22 cellular contexts compared by ENCODE assay signal in genomic region chr5:76450059-76450458, GRCh38. TPM values are rescaled to one million over a fixed set of nuclear protein-coding genes. Genes with fewer than 3 reads are reported as not detected.
A peak's percentile ranks its signal among the peaks of the same experiment; 100 is the strongest.
DNase-seq lines count a peak whose midpoint lies in the region; ATAC-seq and FAIRE-seq lines count a peak whose summit lies in the region.
"Had no signal": no experiment of that assay in that cellular context is flagged by ENCODE, and none has a peak within 500 bp of the region (broad histone marks: within the 10 kb centered on the region; RNA-seq: fewer than 3 reads in every experiment).

No MANE protein-coding gene starts in this region.

- H3K4me3 Mint-ChIP-seq in activated naive CD4-positive, alpha-beta T cell treated with anti-CD3 and anti-CD28 coated beads, Interleukin-2, amount 10 ng/mL, durations not matched to agents 7 days and 5 days = no peak overlapping the region
- H3K4me3 Mint-ChIP-seq in T-helper 17 cell (peak overlapping the region; percentile 39), immature natural killer cell (peak overlapping the region; percentile 78 to 87 (median 82))
- no peak overlapping the region for H3K4me3 Mint-ChIP-seq in activated CD8-positive, alpha-beta memory T cell treated with anti-CD3 and anti-CD28 coated beads, Interleukin-2, amount 10 ng/mL, durations not matched to agents 7 days and 5 days
- H3K4me3 Mint-ChIP-seq: activated naive CD8-positive, alpha-beta T cell treated with anti-CD3 and anti-CD28 coated beads, Interleukin-2, amount 10 ng/mL, durations not matched to agents 7 days and 5 days had no signal

- H3K27me3 Mint-ChIP-seq in activated naive CD4-positive, alpha-beta T cell treated with anti-CD3 and anti-CD28 coated beads, Interleukin-2, amount 10 ng/mL, durations not matched to agents 7 days and 5 days = no peaks in the 10 kb centered on the region
- H3K27me3 Mint-ChIP-seq in T-helper 17 cell (no peaks in the 10 kb centered on the region), immature natural killer cell (ENCODE audit: low read depth in 3 of 3) (peaks cover 0 to 1% (median 0%) of the 10 kb centered on the region in 3 donors)
- H3K27me3 Mint-ChIP-seq in activated CD8-positive, alpha-beta memory T cell treated with anti-CD3 and anti-CD28 coated beads, Interleukin-2, amount 10 ng/mL, durations not matched to agents 7 days and 5 days = no peaks in the 10 kb centered on the region
- H3K27me3 Mint-ChIP-seq: activated naive CD8-positive, alpha-beta T cell treated with anti-CD3 and anti-CD28 coated beads, Interleukin-2, amount 10 ng/mL, durations not matched to agents 7 days and 5 days had no signal

- H3K4me1 Mint-ChIP-seq in activated naive CD4-positive, alpha-beta T cell treated with anti-CD3 and anti-CD28 coated beads, Interleukin-2, amount 10 ng/mL, durations not matched to agents 7 days and 5 days = peaks cover 26% of the 10 kb centered on the region
- H3K4me1 Mint-ChIP-seq in T-helper 17 cell = peaks cover 44% of the 10 kb centered on the region
- peaks cover 89 to 94% of the 10 kb centered on the region in 2 donors for H3K4me1 Mint-ChIP-seq in immature natural killer cell
- H3K4me1 Mint-ChIP-seq in activated CD8-positive, alpha-beta memory T cell treated with anti-CD3 and anti-CD28 coated beads, Interleukin-2, amount 10 ng/mL, durations not matched to agents 7 days and 5 days = peaks cover 26% of the 10 kb centered on the region

- no peak for DNase-seq in activated naive CD4-positive, alpha-beta T cell treated with anti-CD3 and anti-CD28 coated beads, Interleukin-2, amount 10 ng/mL, durations not matched to agents 7 days and 5 days
- no peak for DNase-seq in activated naive CD4-positive, alpha-beta T cell treated with anti-CD3 and anti-CD28 coated beads, Interleukin-2, amount 50 U/mL, for 16 hours
- DNase-seq in T-helper 17 cell = no peak
- no peak for DNase-seq in immature natural killer cell
- no peak for DNase-seq in urothelium cell line (ENCODE audit: low spot score)
- DNase-seq in LoVo (ENCODE audit: low spot score) = no peak
- DNase-seq in activated CD8-positive, alpha-beta memory T cell treated with anti-CD3 and anti-CD28 coated beads, Interleukin-2, amount 10 ng/mL, durations not matched to agents 7 days and 5 days = no peak
- DNase-seq: activated CD4-positive, alpha-beta T cell treated with anti-CD3 and anti-CD28 coated beads, Interleukin-2, amount 50 U/mL, for 1 hour; activated naive CD8-positive, alpha-beta T cell treated with anti-CD3 and anti-CD28 coated beads, Interleukin-2, amount 10 ng/mL, durations not matched to agents 7 days and 5 days; C1 segment of cervical spinal cord; DMS153; glutamatergic neuron; NCI-H1694 treated with DMSO at 0.1 percent for 48 hours; uterus had no signal

- H3K9me3 Mint-ChIP-seq in activated naive CD4-positive, alpha-beta T cell treated with anti-CD3 and anti-CD28 coated beads, Interleukin-2, amount 10 ng/mL, durations not matched to agents 7 days and 5 days = peaks cover 2% of the 10 kb centered on the region
- H3K9me3 Mint-ChIP-seq in immature natural killer cell = peaks cover 0 to 3% (median 0%) of the 10 kb centered on the region in 6 donors
- H3K9me3 Mint-ChIP-seq in activated CD8-positive, alpha-beta memory T cell treated with anti-CD3 and anti-CD28 coated beads, Interleukin-2, amount 10 ng/mL, durations not matched to agents 7 days and 5 days (ENCODE audit: low read depth) = no peaks in the 10 kb centered on the region
- H3K9me3 Mint-ChIP-seq: activated naive CD8-positive, alpha-beta T cell treated with anti-CD3 and anti-CD28 coated beads, Interleukin-2, amount 10 ng/mL, durations not matched to agents 7 days and 5 days had no signal

- ATAC-seq in T-helper 17 cell (no peak), HG03565 (IDR thresholded peaks at IDR 0.05; ENCODE audit: unreplicated experiment) (no peak)
- ATAC-seq in activated CD8-positive, alpha-beta memory T cell treated with anti-CD3 and anti-CD28 coated beads, Interleukin-2, amount 10 ng/mL, durations not matched to agents 7 days and 5 days = no peak
- ATAC-seq: A549, K562, left lobe of liver had no signal

- H3K36me3 Mint-ChIP-seq in activated naive CD4-positive, alpha-beta T cell treated with anti-CD3 and anti-CD28 coated beads, Interleukin-2, amount 10 ng/mL, durations not matched to agents 7 days and 5 days = peaks cover 38% of the 10 kb centered on the region
- H3K36me3 Mint-ChIP-seq in T-helper 17 cell (ENCODE audit: low read depth) (peaks cover 9% of the 10 kb centered on the region), immature natural killer cell (peaks cover 14 to 20% (median 15%) of the 10 kb centered on the region in 3 donors)
- peaks cover 45% of the 10 kb centered on the region for H3K36me3 Mint-ChIP-seq in activated CD8-positive, alpha-beta memory T cell treated with anti-CD3 and anti-CD28 coated beads, Interleukin-2, amount 10 ng/mL, durations not matched to agents 7 days and 5 days

- CTCF ChIA-PET in activated naive CD4-positive, alpha-beta T cell treated with anti-CD3 and anti-CD28 coated beads, Interleukin-2, amount 10 ng/mL, durations not matched to agents 7 days and 5 days (lab: Charles Lee) = interaction anchor here (0.7 to 0.9 kb wide), 2 partner anchors 72 to 1422 kb away, joined by 3 to 4 read pairs; no protein-coding TSS in a partner anchor
- CTCF ChIA-PET in activated CD8-positive, alpha-beta memory T cell treated with anti-CD3 and anti-CD28 coated beads, Interleukin-2, amount 10 ng/mL, durations not matched to agents 7 days and 5 days (lab: Charles Lee) = interaction anchor here (0.7 to 1.3 kb wide), 2 partner anchors 43 to 46 kb away, joined by 3 to 4 read pairs; no protein-coding TSS in a partner anchor

- no peaks in the 10 kb centered on the region for H3K9me3 ChIP-seq in T-helper 17 cell (ENCODE audit: control insufficient read depth, low read length, poor library complexity, severe bottlenecking)
- H3K9me3 ChIP-seq: A549, uterus had no signal

- H3K27ac Mint-ChIP-seq in activated naive CD4-positive, alpha-beta T cell treated with anti-CD3 and anti-CD28 coated beads, Interleukin-2, amount 10 ng/mL, durations not matched to agents 7 days and 5 days = peak overlapping the region; percentile 15
- H3K27ac Mint-ChIP-seq in T-helper 17 cell (no peak overlapping the region), immature natural killer cell (peak overlapping the region; percentile 62 to 93 (median 86))
- H3K27ac Mint-ChIP-seq in activated CD8-positive, alpha-beta memory T cell treated with anti-CD3 and anti-CD28 coated beads, Interleukin-2, amount 10 ng/mL, durations not matched to agents 7 days and 5 days = no peak overlapping the region
- H3K27ac Mint-ChIP-seq: activated naive CD8-positive, alpha-beta T cell treated with anti-CD3 and anti-CD28 coated beads, Interleukin-2, amount 10 ng/mL, durations not matched to agents 7 days and 5 days had no signal

- peak; percentile 55 for FAIRE-seq in urothelium cell line (lab: Jason Lieb, UNC)
- FAIRE-seq: A549, colon, endometrium, H54, K562, TTC549 had no signal

RNA-seq across cellular contexts. Expression of gene IQGAP2, which starts 47.0 kb away (rescaled TPM):
- total RNA-seq in T-helper 17 cell = 100 to 1,000 TPM; 117 to 134 TPM
- 10 to 100 TPM; 38.8 to 92.5 (median 43.6) TPM for polyA plus RNA-seq in immature natural killer cell
- total RNA-seq in activated CD8-positive, alpha-beta memory T cell treated with anti-CD3 and anti-CD28 coated beads, Interleukin-2, amount 10 ng/mL, durations not matched to agents 7 days and 5 days = 100 to 1,000 TPM in 1 of 2 experiments, 10 to 100 TPM in 1; 70.2 to 118 TPM

Comparison
In these comparisons a context has a peak if more than half of its experiments do, and no peak if none do; other contexts are left out.
1. H3K27ac Mint-ChIP-seq: peak in activated naive CD4-positive, alpha-beta T cell treated with anti-CD3 and anti-CD28 coated beads, Interleukin-2, amount 10 ng/mL, durations not matched to agents 7 days and 5 days (single experiment) and immature natural killer cell (6 of 6); none in T-helper 17 cell (single experiment) and activated CD8-positive, alpha-beta memory T cell treated with anti-CD3 and anti-CD28 coated beads, Interleukin-2, amount 10 ng/mL, durations not matched to agents 7 days and 5 days (single experiment).
2. H3K4me3 Mint-ChIP-seq: peak in T-helper 17 cell (single experiment) and immature natural killer cell (5 of 5); none in activated naive CD4-positive, alpha-beta T cell treated with anti-CD3 and anti-CD28 coated beads, Interleukin-2, amount 10 ng/mL, durations not matched to agents 7 days and 5 days (single experiment) and activated CD8-positive, alpha-beta memory T cell treated with anti-CD3 and anti-CD28 coated beads, Interleukin-2, amount 10 ng/mL, durations not matched to agents 7 days and 5 days (single experiment).